In the genomic region with DNA sequence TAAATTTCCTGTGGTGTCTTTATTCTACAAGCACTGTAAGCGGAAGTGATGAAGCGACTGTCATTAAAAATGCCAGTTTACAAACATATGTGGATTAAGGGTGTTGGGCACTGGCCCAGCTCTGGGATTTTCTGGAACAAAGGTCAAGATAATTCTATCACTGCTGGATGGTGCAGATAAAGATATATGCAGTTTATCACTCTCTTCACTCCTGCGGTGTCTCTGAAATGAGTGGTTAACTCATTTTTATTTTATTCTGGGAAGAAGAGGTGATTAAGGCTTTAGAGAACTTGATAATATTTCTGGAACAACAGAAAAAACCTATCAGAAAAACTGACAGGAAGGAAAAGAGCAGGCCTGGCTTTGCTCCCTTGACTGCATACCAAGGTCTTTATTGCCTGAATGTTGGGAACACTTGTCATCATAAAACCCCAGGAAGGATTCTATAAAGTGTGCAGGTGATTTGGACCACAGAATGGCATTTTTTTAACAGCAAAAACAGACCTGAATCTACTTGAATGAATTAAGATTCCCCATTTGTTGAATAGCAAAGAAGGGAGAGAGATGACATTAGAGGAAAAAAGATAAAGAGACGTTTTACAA, we compare ENCODE assay signal across 20 cellular contexts. TPM values are rescaled to one million over a fixed set of nuclear protein-coding genes. Genes with fewer than 3 reads are reported as not detected.
"Had no signal": no experiment of that assay in that cellular context is flagged by ENCODE, and none has a peak within 500 bp of the region (broad histone marks: within the 10 kb centered on the region; RNA-seq: fewer than 3 reads in every experiment).

No MANE protein-coding gene starts in this region.

- H3K9me3 Mint-ChIP-seq: activated T-cell treated with anti-CD3 and anti-CD28 coated beads, Interleukin-2, amount 50 U/mL, for 24 hours; T-helper 2 cell treated with Interferon-gamma antibody and Interleukin-4, amounts not matched to agents 5 μg/mL and 100 μg/mL, for 36 hours had no signal

- H3K27ac ChIP-seq: coronary artery, heart left ventricle, spleen, stomach, testis, WERI-Rb-1 had no signal

- H3K36me3 ChIP-seq: heart left ventricle, spleen, stomach, WERI-Rb-1 had no signal

- H3K27me3 Mint-ChIP-seq: activated T-cell treated with anti-CD3 and anti-CD28 coated beads, Interleukin-2, amount 50 U/mL, for 24 hours had no signal

- ATAC-seq: heart left ventricle, left cardiac atrium, sciatic nerve had no signal

- DNase-seq: activated CD4-positive, alpha-beta memory T cell treated with anti-CD3 and anti-CD28 coated beads, Interleukin-2, amount 10 ng/mL, durations not matched to agents 7 days and 5 days; activated effector memory CD4-positive, alpha-beta T cell treated with Interleukin-2 at 50 U/mL for 16 hours; activated naive CD4-positive, alpha-beta T cell treated with anti-CD3 and anti-CD28 coated beads, Interleukin-2, amount 50 U/mL, for 16 hours; activated T-cell treated with anti-CD3 and anti-CD28 coated beads, Interleukin-2, amount 50 U/mL, for 24 hours; caudate nucleus; effector memory CD4-positive, alpha-beta T cell; heart left ventricle; left cardiac atrium; spleen; stomach; testis; WERI-Rb-1 had no signal

- H3K4me3 Mint-ChIP-seq: activated CD4-positive, alpha-beta memory T cell treated with anti-CD3 and anti-CD28 coated beads, Interleukin-2, amount 10 ng/mL, durations not matched to agents 7 days and 5 days; activated T-cell treated with anti-CD3 and anti-CD28 coated beads, Interleukin-2, amount 50 U/mL, for 24 hours; mesothelial cell of epicardium; neural crest cell; T-helper 2 cell treated with Interferon-gamma antibody and Interleukin-4, amounts not matched to agents 5 μg/mL and 100 μg/mL, for 36 hours had no signal

- H3K27me3 ChIP-seq: heart left ventricle, spleen, stomach, testis had no signal

- H3K4me1 ChIP-seq: stomach, testis had no signal

- H3K9me3 ChIP-seq: spleen, stomach, testis had no signal

- H3K4me3 ChIP-seq: coronary artery, heart left ventricle, lung, spleen, stomach, testis had no signal

RNA-seq across cellular contexts. Expression of a gene that starts 32.4 kb away (rescaled TPM):
- total RNA-seq: activated CD4-positive, alpha-beta memory T cell treated with anti-CD3 and anti-CD28 coated beads, Interleukin-2, amount 10 ng/mL, durations not matched to agents 7 days and 5 days; myocyte; osteocyte had no signal
- polyA plus RNA-seq: stomach had no signal
